Comparison of ENCODE assay signal across 32 cellular contexts in the genomic region with DNA sequence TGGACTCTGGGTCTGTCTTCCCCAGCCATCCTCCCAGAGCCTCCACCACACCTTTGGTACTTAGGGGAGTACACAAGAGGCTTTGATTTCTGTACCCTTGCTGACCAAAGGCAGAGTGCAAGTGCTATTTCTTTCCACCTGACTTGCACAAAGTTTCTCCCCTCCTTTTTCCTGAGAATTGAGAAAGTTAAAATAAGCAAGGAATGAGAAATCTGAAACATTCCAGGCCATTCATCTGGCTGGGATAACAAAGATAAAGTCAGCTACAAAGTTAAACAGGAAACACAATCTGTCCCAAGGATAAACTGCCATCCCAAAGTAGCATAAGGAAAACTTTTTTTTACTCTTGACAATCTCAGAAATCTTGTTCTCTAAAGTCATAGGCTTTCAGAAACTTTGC.
"Had no signal": no experiment of that assay in that cellular context is flagged by ENCODE, and none has a peak within 500 bp of the region (broad histone marks: within the 10 kb centered on the region; RNA-seq: fewer than 3 reads in every experiment).

No MANE protein-coding gene starts in this region.

- H3K4me3 ChIP-seq: breast epithelium, esophagus squamous epithelium, gastrocnemius medialis, right atrium auricular region, smooth muscle cell, stomach, suprapubic skin, tibial nerve had no signal

- H2AFZ ChIP-seq: parathyroid adenoma had no signal

- H3K36me3 ChIP-seq: breast epithelium, esophagus squamous epithelium, gastrocnemius medialis, right atrium auricular region, stomach, suprapubic skin, tibial nerve had no signal

- H3K27ac ChIP-seq: breast epithelium, epithelial cell of prostate, esophagus squamous epithelium, gastrocnemius medialis, parathyroid adenoma, right atrium auricular region, stomach, suprapubic skin, tibial nerve had no signal

- H3K27me3 ChIP-seq: breast epithelium, esophagus squamous epithelium, gastrocnemius medialis, right atrium auricular region, stomach, suprapubic skin, tibial nerve had no signal

- H3K4me1 ChIP-seq: breast epithelium, esophagus squamous epithelium, gastrocnemius medialis, parathyroid adenoma, right atrium auricular region, stomach, suprapubic skin, tibial nerve had no signal

- DNase-seq: activated CD4-positive, alpha-beta memory T cell treated with anti-CD3 and anti-CD28 coated beads, Interleukin-2, amount 10 ng/mL, durations not matched to agents 7 days and 5 days; activated CD4-positive, alpha-beta T cell treated with anti-CD3 and anti-CD28 coated beads for 1 hour; activated CD4-positive, alpha-beta T cell treated with anti-CD3 and anti-CD28 coated beads, Interleukin-2, amount 10 ng/mL, durations not matched to agents 7 days and 5 days; activated CD8-positive, alpha-beta memory T cell treated with anti-CD3 and anti-CD28 coated beads, Interleukin-2, amount 50 U/mL, for 48 hours; activated gamma-delta T cell treated with Interleukin-2 at 50 U/mL for 16 hours; activated naive CD4-positive, alpha-beta T cell treated with anti-CD3 and anti-CD28 coated beads, Interleukin-2, amount 50 U/mL, for 16 hours; activated T-cell treated with anti-CD3 and anti-CD28 coated beads, Interleukin-2, amount 50 U/mL, for 24 hours; amygdala; central memory CD4-positive, alpha-beta T cell; endodermal cell; esophagus squamous epithelium; gastrocnemius medialis; glutamatergic neuron; left cardiac atrium; mammary epithelial cell; midbrain; naive thymus-derived CD4-positive, alpha-beta T cell; nucleus accumbens; stimulated activated CD4-positive, alpha-beta T cell treated with anti-CD3 and anti-CD28 coated beads, Interleukin-1b, Interleukin-23, amount 100 ng/mL, for 48 hours; stimulated activated CD4-positive, alpha-beta T cell treated with anti-CD3 and anti-CD28 coated beads, Interleukin-4, amount 100 ng/mL, for 4 hours; stimulated activated CD8-positive, alpha-beta memory T cell treated with anti-CD3 and anti-CD28 coated beads, Interleukin-4, amount 100 ng/mL, for 48 hours; stimulated activated naive B cell treated with anti-CD40 and anti-IgM and Interleukin-4, amounts not matched to agents 10 μg/mL and 1 μg/mL and 100 μg/mL, for 72 hours; stomach; SW 1271; T-helper 2 cell had no signal

- H3K9ac ChIP-seq: parathyroid adenoma had no signal

- ATAC-seq: gastrocnemius medialis; left cardiac atrium; naive thymus-derived CD4-positive, alpha-beta T cell; stimulated activated naive B cell treated with anti-CD40 and anti-IgM and Interleukin-4, amounts not matched to agents 10 μg/mL and 1 μg/mL and 100 μg/mL, for 72 hours had no signal

- H3K79me2 ChIP-seq: parathyroid adenoma had no signal

- H3K9me3 ChIP-seq: breast epithelium, esophagus squamous epithelium, gastrocnemius medialis, right atrium auricular region, stomach, suprapubic skin, tibial nerve had no signal

- H3K4me2 ChIP-seq: smooth muscle cell had no signal
